ENCODE assay signal across 9 cellular contexts in genomic region chr12:48586361-48586760, GRCh38. TPM values are rescaled to one million over a fixed set of nuclear protein-coding genes. Genes with fewer than 3 reads are reported as not detected.
"Had no signal": no experiment of that assay in that cellular context is flagged by ENCODE, and none has a peak within 500 bp of the region (broad histone marks: within the 10 kb centered on the region; RNA-seq: fewer than 3 reads in every experiment).

No MANE protein-coding gene starts in this region.

- DNase-seq: HFFc6 had no signal

- H3K9me3 ChIP-seq: HAP-1 had no signal

- H3K36me3 ChIP-seq: HAP-1 had no signal

- H3K9me3 Mint-ChIP-seq: GM23338, HFFc6, IgD-negative memory B cell had no signal

- H3K4me3 Mint-ChIP-seq: GM23338, HFFc6, IgD-negative memory B cell had no signal

- H3K4me1 Mint-ChIP-seq: GM23338, IgD-negative memory B cell had no signal

- ATAC-seq: GM23338, HCT116, HepG2 had no signal

- H3K27ac ChIP-seq: HL-60 had no signal

- H3K4me3 ChIP-seq: GM23338, HAP-1 had no signal

- H3K4me2 ChIP-seq: GM23338 had no signal

- H3K27ac Mint-ChIP-seq: GM23338, HFFc6, IgD-negative memory B cell had no signal

RNA-seq across cellular contexts. Expression of gene LALBA, which starts 16.5 kb away (rescaled TPM):
- total RNA-seq: GM23338, H1, HepG2, HFFc6, HT1080 had no signal
